In the genomic region with DNA sequence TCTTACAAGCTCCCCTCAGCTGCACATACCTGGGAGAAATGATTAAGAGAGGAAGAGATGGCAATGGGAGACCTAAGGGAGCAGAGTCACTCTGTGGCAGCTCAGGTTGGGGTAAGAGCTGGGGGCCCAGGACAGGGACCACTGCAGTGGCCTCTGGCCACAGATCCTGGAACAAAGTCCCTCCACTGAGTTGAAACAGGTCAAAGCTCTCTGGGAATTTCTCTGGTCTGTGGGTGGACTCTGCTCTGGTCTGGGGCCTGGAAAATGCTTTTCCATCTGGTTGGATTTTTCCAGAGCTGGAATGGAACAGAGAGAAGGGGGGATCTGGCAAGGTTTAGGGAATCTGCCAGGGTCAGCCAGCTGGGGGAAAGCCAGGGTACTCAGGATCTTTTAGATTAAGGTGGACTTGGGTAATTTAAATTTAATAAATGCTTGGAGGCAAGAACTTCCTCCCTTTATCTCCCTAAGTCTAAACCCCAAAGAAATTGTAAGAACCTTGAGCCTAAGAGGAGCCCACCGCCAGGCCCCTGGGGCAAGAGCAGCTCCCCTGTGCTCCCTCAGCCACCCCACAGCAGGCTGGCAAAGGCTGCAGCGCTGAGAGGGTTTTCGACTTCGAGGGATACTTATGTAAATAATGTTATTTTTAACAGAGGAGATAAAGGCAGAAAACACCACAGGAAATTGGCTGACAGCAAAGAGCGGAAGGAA, we compare ENCODE assay signal across 13 cellular contexts. TPM values are rescaled to one million over a fixed set of nuclear protein-coding genes. Genes with fewer than 3 reads are reported as not detected.
DNase-seq lines count a peak whose midpoint lies in the region; ATAC-seq, FAIRE-seq and TF ChIP-seq lines count a peak whose summit lies in the region.
"Had no signal": no experiment of that assay in that cellular context is flagged by ENCODE, and none has a peak within 500 bp of the region (broad histone marks: within the 10 kb centered on the region; RNA-seq: fewer than 3 reads in every experiment).

No MANE protein-coding gene starts in this region.

- POLR2A ChIA-PET in OCI-LY7 (lab: Charles Lee): interaction anchor here (0.6 to 0.7 kb wide), 3 partner anchors 35 to 994 kb away, joined by 3 read pairs; no protein-coding TSS in a partner anchor

- H3K36me3 ChIP-seq in DOHH2 (ENCODE audit: control insufficient read depth, low read length) (no peaks in the 10 kb centered on the region), OCI-LY7 (ENCODE audit: insufficient read depth, low read length) (no peaks in the 10 kb centered on the region)
- H3K36me3 ChIP-seq: gastroesophageal sphincter, sigmoid colon had no signal

- H3K4me3 Mint-ChIP-seq in stimulated activated effector memory CD8-positive, alpha-beta T cell treated with anti-CD3 and anti-CD28 coated beads, Interleukin-12 subunit alpha, Interleukin-12 subunit beta, amount 100 ng/mL, for 72 hours: peak overlapping the region; percentile 28

- H3K27me3 ChIP-seq in DOHH2 (ENCODE audit: control insufficient read depth, low read length): peaks cover 92% of the 10 kb centered on the region

- H2AFZ ChIP-seq in OCI-LY7 (ENCODE audit: low read length): no peak overlapping the region

- H3K4me1 ChIP-seq in DOHH2 (ENCODE audit: control insufficient read depth, low read length) (peaks cover 50% of the 10 kb centered on the region), OCI-LY7 (ENCODE audit: insufficient read depth, low read length, poor library complexity, severe bottlenecking) (peaks cover 47% of the 10 kb centered on the region)

- H3K27ac ChIP-seq in DOHH2 (ENCODE audit: low read depth, low read length) (no peak overlapping the region), OCI-LY7 (ENCODE audit: low read depth, low read length, poor library complexity, severe bottlenecking) (no peak overlapping the region)
- H3K27ac ChIP-seq: gastroesophageal sphincter, sigmoid colon had no signal

- CTCF ChIA-PET in OCI-LY7 (lab: Charles Lee; ENCODE audit: unreplicated experiment): interaction anchor here (0.6 to 1.4 kb wide), 3 partner anchors 209 to 226 kb away, joined by 3 read pairs; no protein-coding TSS in a partner anchor

- peak overlapping the region; percentile 21; the same call in 1 of the 2 replicates for H3K4me3 ChIP-seq in DOHH2 (ENCODE audit: low read length)
- peak overlapping the region; percentile 17 for H3K4me3 ChIP-seq in OCI-LY7 (ENCODE audit: low read depth, low read length, poor library complexity, severe bottlenecking)
- peak overlapping the region; percentile 46 for H3K4me3 ChIP-seq in fibroblast of villous mesenchyme (ENCODE audit: low read depth, low read length)
- H3K4me3 ChIP-seq: gastroesophageal sphincter, sigmoid colon had no signal

- H3K4me1 Mint-ChIP-seq in stimulated activated effector memory CD8-positive, alpha-beta T cell treated with anti-CD3 and anti-CD28 coated beads, Interleukin-12 subunit alpha, Interleukin-12 subunit beta, amount 100 ng/mL, for 72 hours: peaks cover 56% of the 10 kb centered on the region

- H4K20me1 ChIP-seq in DOHH2 (ENCODE audit: control insufficient read depth, insufficient read depth, low read depth, low read length): peaks cover 6% of the 10 kb centered on the region; the same call in 1 of the 2 replicates
- H4K20me1 ChIP-seq in OCI-LY7 (ENCODE audit: insufficient read depth, low read length): no peaks in the 10 kb centered on the region

- H3K9me3 Mint-ChIP-seq in stimulated activated effector memory CD8-positive, alpha-beta T cell treated with anti-CD3 and anti-CD28 coated beads, Interleukin-12 subunit alpha, Interleukin-12 subunit beta, amount 100 ng/mL, for 72 hours: no peaks in the 10 kb centered on the region

- peaks cover 10% of the 10 kb centered on the region for H3K36me3 Mint-ChIP-seq in stimulated activated effector memory CD8-positive, alpha-beta T cell treated with anti-CD3 and anti-CD28 coated beads, Interleukin-12 subunit alpha, Interleukin-12 subunit beta, amount 100 ng/mL, for 72 hours

- H3K9me3 ChIP-seq in DOHH2 (ENCODE audit: control insufficient read depth, insufficient read depth, low read length): no peaks in the 10 kb centered on the region
- no peaks in the 10 kb centered on the region for H3K9me3 ChIP-seq in OCI-LY7 (ENCODE audit: low read length)
- H3K9me3 ChIP-seq: gastroesophageal sphincter, sigmoid colon had no signal

- H3K79me2 ChIP-seq in DOHH2 (ENCODE audit: control insufficient read depth, low read length): no peaks in the 10 kb centered on the region
- H3K79me2 ChIP-seq in OCI-LY7 (ENCODE audit: insufficient read depth, low read depth, low read length): no peaks in the 10 kb centered on the region

- H3K4me2 ChIP-seq in DOHH2 (ENCODE audit: low read length) (peak overlapping the region; percentile 63), OCI-LY7 (ENCODE audit: low read length) (peak overlapping the region; percentile 57)

- no peak for FAIRE-seq in RCC 7860 (lab: Jason Lieb, UNC)

- TF ChIP-seq CTCF in DOHH2 (IDR thresholded peaks at IDR 0.05; ENCODE audit: low read depth, low read length, poor library complexity, severe bottlenecking): no peak
- no peak for TF ChIP-seq CTCF in OCI-LY7 (conservative IDR thresholded peaks at IDR 0.05; ENCODE audit: low read length)
- no peak for TF ChIP-seq CTCF in fibroblast of villous mesenchyme (IDR thresholded peaks at IDR 0.05; ENCODE audit: insufficient read depth, low read depth, low read length)

- H3K9me2 ChIP-seq in DOHH2 (replicated peaks; ENCODE audit: control insufficient read depth, low read length) (no peaks in the 10 kb centered on the region), OCI-LY7 (ENCODE audit: insufficient read depth, low read length) (no peaks in the 10 kb centered on the region)

- 0 out of 2 replicates have a peak, but pooled peaks cover 2% of the 10 kb centered on the region for H3F3A ChIP-seq in DOHH2 (ENCODE audit: control insufficient read depth, insufficient read depth)

- no peak overlapping the region for H3K27ac Mint-ChIP-seq in stimulated activated effector memory CD8-positive, alpha-beta T cell treated with anti-CD3 and anti-CD28 coated beads, Interleukin-12 subunit alpha, Interleukin-12 subunit beta, amount 100 ng/mL, for 72 hours

- DNase-seq in OCI-LY7 (ENCODE audit: low spot score) (no peak), fibroblast of villous mesenchyme (ENCODE audit: low read depth) (no peak), RCC 7860 (ENCODE audit: low spot score) (no peak), NCI-H524 (lab: John Stamatoyannopoulos, UW) (no peak), germinal center (ENCODE audit: low spot score) (no peak)
- DNase-seq in stimulated activated effector memory CD8-positive, alpha-beta T cell treated with anti-CD3 and anti-CD28 coated beads, Interleukin-12 subunit alpha, Interleukin-12 subunit beta, amount 100 ng/mL, for 72 hours (ENCODE audit: low spot score in 2 of 2): no peak
- DNase-seq: activated CD4-positive, alpha-beta T cell treated with anti-CD3 and anti-CD28 coated beads, Interleukin-2, amount 50 U/mL, for 4 hours; activated effector memory CD4-positive, alpha-beta T cell treated with Interleukin-2 at 50 U/mL for 16 hours; effector memory CD4-positive, alpha-beta T cell; sigmoid colon; T-helper 9 cell had no signal

- intact Hi-C loops in OCI-LY7 (cut with micrococcal nuclease; ENCODE audit: unreplicated experiment): loop anchor here (2.0 to 10.0 kb wide), 3 partner anchors 194 to 284 kb away; no protein-coding TSS in a partner anchor

- no peak for ATAC-seq in stimulated activated effector memory CD8-positive, alpha-beta T cell treated with anti-CD3 and anti-CD28 coated beads, Interleukin-12 subunit alpha, Interleukin-12 subunit beta, amount 100 ng/mL, for 72 hours
- ATAC-seq: gastroesophageal sphincter had no signal

- BruUV-seq in OCI-LY7 (replicated peaks; lab: Mats Ljungman, UMichigan): no TSS peak

RNA-seq across cellular contexts. Expression of a gene that starts 3.7 kb away (rescaled TPM):
- 0.28 TPM in 1 of 2 replicates, not detected in the other for total RNA-seq in OCI-LY7 (2014; rRNA removed; shearing (Covaris generic))
- 0.25 TPM in 1 of 2 replicates, not detected in the other for total RNA-seq in OCI-LY7 (2022)
- 0.43 and 5.2 TPM in 2 replicates for total RNA-seq in fibroblast of villous mesenchyme
- total RNA-seq: gastroesophageal sphincter, sigmoid colon had no signal

RNA-seq across cellular contexts. Expression of a gene that starts 11.3 kb away (rescaled TPM):
- total RNA-seq in OCI-LY7 (2014; rRNA removed; shearing (Covaris generic)): not detected in 2 replicates
- total RNA-seq in OCI-LY7 (2022) (0.42 and 0.57 TPM in 2 replicates), fibroblast of villous mesenchyme (0.86 and 7.4 TPM in 2 replicates)
- total RNA-seq: gastroesophageal sphincter, sigmoid colon had no signal

RNA-seq across cellular contexts. Expression of a gene that starts 13.9 kb away (rescaled TPM):
- 0.88 and 1.6 TPM in 2 replicates for total RNA-seq in OCI-LY7 (2014; rRNA removed; shearing (Covaris generic))
- total RNA-seq in OCI-LY7 (2022) (3.6 and 5.3 TPM in 2 replicates), fibroblast of villous mesenchyme (0.86 and 3.2 TPM in 2 replicates)
- total RNA-seq: sigmoid colon had no signal

RNA-seq across cellular contexts. Expression of a gene that starts 15.7 kb away (rescaled TPM):
- 1.4 and 2.3 TPM in 2 replicates for total RNA-seq in OCI-LY7 (2014; rRNA removed; shearing (Covaris generic))
- total RNA-seq in OCI-LY7 (2022) (2.7 and 3.8 TPM in 2 replicates), fibroblast of villous mesenchyme (0.86 and 2.9 TPM in 2 replicates)
- total RNA-seq: gastroesophageal sphincter, sigmoid colon had no signal

RNA-seq across cellular contexts. Expression of a gene that starts 20.1 kb away (rescaled TPM):
- total RNA-seq in OCI-LY7 (2014; rRNA removed; shearing (Covaris generic)): not detected in 2 replicates
- total RNA-seq in OCI-LY7 (2022) (not detected in 2 replicates), fibroblast of villous mesenchyme (0.86 and 2.6 TPM in 2 replicates)
- total RNA-seq: sigmoid colon had no signal
